In the genomic region with DNA sequence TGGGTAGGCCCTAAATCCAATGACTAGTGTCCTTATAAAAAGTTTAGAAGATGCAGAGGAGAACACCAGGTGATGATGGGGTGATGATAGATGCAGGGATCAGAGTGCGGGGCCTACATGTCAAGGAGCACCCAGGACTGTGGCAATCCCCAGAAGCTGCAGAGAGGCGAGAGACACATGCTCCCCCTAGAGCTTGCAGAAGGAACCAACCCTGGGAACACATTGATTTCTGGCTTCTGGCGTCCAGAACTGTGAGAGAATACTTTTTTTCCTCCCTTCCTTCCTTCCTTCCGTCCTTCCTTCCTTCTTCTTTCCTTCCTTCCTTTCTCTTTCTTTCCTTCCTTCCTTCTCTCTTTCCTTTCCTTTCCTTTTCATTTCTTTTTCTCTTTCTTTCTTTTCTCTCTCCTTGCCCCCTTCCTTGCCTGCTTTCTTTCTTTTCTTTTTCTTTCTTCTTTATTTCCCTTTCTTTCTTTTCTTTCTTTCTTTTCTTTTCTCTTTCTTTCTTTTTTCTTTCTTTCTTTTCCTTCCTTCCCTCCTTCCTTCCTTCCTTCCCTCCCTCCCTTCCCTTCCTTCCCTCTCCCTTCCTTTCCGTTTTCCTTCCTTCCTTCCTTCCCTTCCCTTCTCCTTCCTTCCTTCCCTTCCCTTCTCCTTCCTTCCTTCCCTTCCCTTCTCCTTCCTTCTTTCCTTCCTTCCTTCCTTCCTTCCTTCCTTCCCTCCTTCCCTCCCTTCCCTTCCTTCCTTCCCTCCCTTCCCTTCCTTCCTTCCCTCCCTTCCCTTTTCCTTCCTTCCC, we compare ENCODE assay signal across 12 cellular contexts.
DNase-seq lines count a peak whose midpoint lies in the region; ATAC-seq, FAIRE-seq and TF ChIP-seq lines count a peak whose summit lies in the region.
"Had no signal": no experiment of that assay in that cellular context is flagged by ENCODE, and none has a peak within 500 bp of the region (broad histone marks: within the 10 kb centered on the region; RNA-seq: fewer than 3 reads in every experiment).

No MANE protein-coding gene starts in this region.

- CTCF ChIA-PET in activated CD4-positive, alpha-beta T cell treated with anti-CD3 and anti-CD28 coated beads for 36 hours (lab: Charles Lee) = no interaction called here

- no peak overlapping the region for H3K4me3 ChIP-seq in epithelial cell of proximal tubule (ENCODE audit: low read depth, low read length)
- H3K4me3 ChIP-seq in small intestine (ENCODE audit: low read depth in 1 of 2, low read length in 2 of 2) = no peak overlapping the region
- H3K4me3 ChIP-seq: coronary artery had no signal

- H3K27me3 ChIP-seq in small intestine (ENCODE audit: control insufficient read depth in 2 of 2, insufficient read depth in 2 of 2, low read length in 2 of 2) = no peaks in the 10 kb centered on the region

- WGBS in small intestine, 3 donors = 41 to 55% (median 42%) methylated on average over 5 of the region's 5 CpGs

- intact Hi-C loops in activated CD4-positive, alpha-beta T cell treated with anti-CD3 and anti-CD28 coated beads for 36 hours (cut with DNase I, micrococcal nuclease) = loop anchor here in 1 of 2 experiments (1.0 kb wide), 1 partner anchor 86 kb away; no protein-coding TSS in a partner anchor

- H3K9me3 ChIP-seq in small intestine (ENCODE audit: control insufficient read depth, low read depth) = no peaks in the 10 kb centered on the region

- H3K9me3 Mint-ChIP-seq in activated CD4-positive, alpha-beta T cell treated with anti-CD3 and anti-CD28 coated beads for 36 hours (ENCODE audit: low read depth) = peaks cover 2% of the 10 kb centered on the region

- FAIRE-seq in small intestine (lab: Jason Lieb, UNC) = no peak

- H3K27ac ChIP-seq in small intestine (ENCODE audit: low read depth in 1 of 2, low read length in 1 of 2) = no peak overlapping the region
- H3K27ac ChIP-seq: coronary artery had no signal

- no peaks in the 10 kb centered on the region for H3K36me3 ChIP-seq in small intestine (ENCODE audit: control insufficient read depth in 2 of 2, insufficient read depth in 2 of 2, low read length in 2 of 2)

- peak; percentile 31 for TF ChIP-seq CTCF in epithelial cell of proximal tubule (conservative IDR thresholded peaks at IDR 0.05; ENCODE audit: low read depth, low read length)

- H3K4me1 ChIP-seq in small intestine (ENCODE audit: control insufficient read depth in 2 of 2, insufficient read depth in 1 of 2, low read depth in 1 of 2, low read length in 1 of 2) = no peaks in the 10 kb centered on the region

- POLR2A ChIA-PET in activated CD4-positive, alpha-beta T cell treated with anti-CD3 and anti-CD28 coated beads for 36 hours (lab: Charles Lee) = no interaction called here

- H3K36me3 Mint-ChIP-seq in activated CD4-positive, alpha-beta T cell treated with anti-CD3 and anti-CD28 coated beads for 36 hours (ENCODE audit: low read depth) = no peaks in the 10 kb centered on the region
- H3K36me3 Mint-ChIP-seq: CD4-positive, CD25-positive, alpha-beta regulatory T cell had no signal

- peaks cover 4% of the 10 kb centered on the region for H3K27me3 Mint-ChIP-seq in activated CD4-positive, alpha-beta T cell treated with anti-CD3 and anti-CD28 coated beads for 36 hours

- no peak overlapping the region for H3K27ac Mint-ChIP-seq in activated CD4-positive, alpha-beta T cell treated with anti-CD3 and anti-CD28 coated beads for 36 hours
- H3K27ac Mint-ChIP-seq: CD4-positive, CD25-positive, alpha-beta regulatory T cell had no signal

- peak; percentile 13 for DNase-seq in activated CD4-positive, alpha-beta T cell treated with anti-CD3 and anti-CD28 coated beads for 36 hours
- no peak for DNase-seq in activated CD4-positive, alpha-beta T cell treated with anti-CD3 and anti-CD28 coated beads for 1 hour
- peak; percentile 55 for DNase-seq in NAMALWA (ENCODE audit: low spot score)
- DNase-seq in epithelial cell of proximal tubule (ENCODE audit: low read depth) = no peak
- peak; percentile 21 for DNase-seq in small intestine
- no peak for DNase-seq in NCI-H2227 (lab: John Stamatoyannopoulos, UW; ENCODE audit: unreplicated experiment)
- no peak for DNase-seq in activated T-cell treated with anti-CD3 and anti-CD28 coated beads for 4 hours
- no peak for DNase-seq in occipital lobe (lab: John Stamatoyannopoulos, UW)
- DNase-seq: activated CD4-positive, alpha-beta T cell treated with anti-CD3 and anti-CD28 coated beads, Interleukin-2, amount 50 U/mL, for 48 hours; NCI-H1436 treated with DMSO at 0.1 percent for 48 hours had no signal

- H3K4me3 Mint-ChIP-seq in activated CD4-positive, alpha-beta T cell treated with anti-CD3 and anti-CD28 coated beads for 36 hours = no peak overlapping the region
- H3K4me3 Mint-ChIP-seq: CD4-positive, CD25-positive, alpha-beta regulatory T cell had no signal

- no peaks in the 10 kb centered on the region for H3K4me1 Mint-ChIP-seq in activated CD4-positive, alpha-beta T cell treated with anti-CD3 and anti-CD28 coated beads for 36 hours
- H3K4me1 Mint-ChIP-seq: CD4-positive, CD25-positive, alpha-beta regulatory T cell had no signal

- ATAC-seq in activated CD4-positive, alpha-beta T cell treated with anti-CD3 and anti-CD28 coated beads for 36 hours = no peak

Comparison
In these comparisons a context has a peak if more than half of its experiments do, and no peak if none do; other contexts are left out.
1. DNase-seq: peak in activated CD4-positive, alpha-beta T cell treated with anti-CD3 and anti-CD28 coated beads for 36 hours (single experiment), NAMALWA (single experiment) and small intestine (single experiment); none in activated CD4-positive, alpha-beta T cell treated with anti-CD3 and anti-CD28 coated beads for 1 hour (single experiment), epithelial cell of proximal tubule (single experiment), NCI-H2227 (single experiment), activated T-cell treated with anti-CD3 and anti-CD28 coated beads for 4 hours (single experiment) and occipital lobe (single experiment).